ENCODE assay signal across 14 cellular contexts in genomic region chr6:89749918-89750317, GRCh38.
"Had no signal": no experiment of that assay in that cellular context is flagged by ENCODE, and none has a peak within 500 bp of the region (broad histone marks: within the 10 kb centered on the region; RNA-seq: fewer than 3 reads in every experiment).

No MANE protein-coding gene starts in this region.

- H3K9me3 ChIP-seq: prostate gland, right atrium auricular region, testis, upper lobe of right lung had no signal

- ATAC-seq: esophagus mucosa, upper lobe of right lung had no signal

- H3K4me1 Mint-ChIP-seq: activated naive CD4-positive, alpha-beta T cell treated with anti-CD3 and anti-CD28 coated beads, Interleukin-2, amount 10 ng/mL, durations not matched to agents 7 days and 5 days; memory B cell had no signal

- H3K9me3 Mint-ChIP-seq: activated CD4-positive, alpha-beta memory T cell treated with anti-CD3 and anti-CD28 coated beads for 36 hours; activated naive CD4-positive, alpha-beta T cell treated with anti-CD3 and anti-CD28 coated beads, Interleukin-2, amount 10 ng/mL, durations not matched to agents 7 days and 5 days; memory B cell had no signal

- H3K4me3 Mint-ChIP-seq: activated CD4-positive, alpha-beta memory T cell treated with anti-CD3 and anti-CD28 coated beads for 36 hours; activated naive CD4-positive, alpha-beta T cell treated with anti-CD3 and anti-CD28 coated beads, Interleukin-2, amount 10 ng/mL, durations not matched to agents 7 days and 5 days; memory B cell had no signal

- H3K27me3 Mint-ChIP-seq: activated CD4-positive, alpha-beta memory T cell treated with anti-CD3 and anti-CD28 coated beads for 36 hours; activated naive CD4-positive, alpha-beta T cell treated with anti-CD3 and anti-CD28 coated beads, Interleukin-2, amount 10 ng/mL, durations not matched to agents 7 days and 5 days; memory B cell had no signal

- H3K27me3 ChIP-seq: right atrium auricular region, testis, upper lobe of right lung had no signal

- DNase-seq: activated CD4-positive, alpha-beta memory T cell treated with anti-CD3 and anti-CD28 coated beads for 36 hours; activated CD4-positive, alpha-beta T cell treated with anti-CD3 and anti-CD28 coated beads for 1 hour; activated effector memory CD4-positive, alpha-beta T cell treated with Interleukin-2 at 50 U/mL for 16 hours; activated naive CD4-positive, alpha-beta T cell treated with anti-CD3 and anti-CD28 coated beads, Interleukin-2, amount 10 ng/mL, durations not matched to agents 7 days and 5 days; activated T-cell treated with anti-CD3 and anti-CD28 coated beads, Interleukin-2, amount 50 U/mL, for 48 hours; effector CD4-positive, alpha-beta T cell; foreskin fibroblast; T-helper 2 cell; testis; upper lobe of right lung had no signal

- H3K27ac Mint-ChIP-seq: activated CD4-positive, alpha-beta memory T cell treated with anti-CD3 and anti-CD28 coated beads for 36 hours; memory B cell had no signal

- H3K4me3 ChIP-seq: prostate gland, right atrium auricular region, testis, upper lobe of right lung had no signal

- H3K4me1 ChIP-seq: prostate gland, right atrium auricular region, testis, upper lobe of right lung had no signal

- H3K36me3 ChIP-seq: prostate gland had no signal
